In the genomic region with DNA sequence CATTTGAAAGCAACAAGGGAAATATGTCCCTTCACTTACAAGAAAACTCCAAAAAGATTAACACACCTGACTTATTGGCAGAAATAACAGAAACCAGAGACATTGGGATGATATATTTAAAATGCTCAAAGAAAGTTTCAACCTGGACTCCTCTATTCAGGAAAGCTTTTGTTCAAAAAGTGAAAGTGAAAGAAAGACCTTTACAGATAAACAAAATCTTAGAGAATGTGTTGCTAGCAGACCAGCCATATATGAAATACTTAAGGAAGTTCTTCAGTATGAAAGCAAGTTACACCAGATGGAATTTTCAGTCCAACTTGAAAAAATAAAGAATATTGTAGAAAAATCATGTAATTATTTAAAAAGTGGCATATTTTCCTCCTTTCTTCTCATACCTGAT, we compare ENCODE assay signal across 14 cellular contexts.
DNase-seq lines count a peak whose midpoint lies in the region; ATAC-seq and TF ChIP-seq lines count a peak whose summit lies in the region.
"Had no signal": no experiment of that assay in that cellular context is flagged by ENCODE, and none has a peak within 500 bp of the region (broad histone marks: within the 10 kb centered on the region; RNA-seq: fewer than 3 reads in every experiment).

No MANE protein-coding gene starts in this region.

- no peaks in the 10 kb centered on the region for H3K4me1 ChIP-seq in OCI-LY3 (ENCODE audit: low read length)
- H3K4me1 ChIP-seq: heart right ventricle had no signal

- ATAC-seq in GM21576 (IDR thresholded peaks at IDR 0.05; ENCODE audit: unreplicated experiment) (peak; percentile 69), HG02981 (IDR thresholded peaks at IDR 0.05; ENCODE audit: unreplicated experiment) (no peak)
- ATAC-seq: CD8-positive, alpha-beta T cell; heart right ventricle; K562 had no signal

- CTCF ChIA-PET in AG04449 (lab: Yijun Ruan, JAX) = no interaction called here

- DNase-seq in AG04449 (ENCODE audit: low read depth, low spot score) = no peak
- DNase-seq in fibroblast of peridontal ligament (ENCODE audit: extremely low read depth) = peak; percentile 33
- DNase-seq in OCI-M2 (lab: John Stamatoyannopoulos, UW; ENCODE audit: unreplicated experiment) = no peak
- no peak for DNase-seq in GOT3 (lab: John Stamatoyannopoulos, UW)
- no peak for DNase-seq in NCI-H446 (lab: John Stamatoyannopoulos, UW)
- DNase-seq: activated CD4-positive, alpha-beta memory T cell treated with anti-CD3 and anti-CD28 coated beads for 36 hours; CD8-positive, alpha-beta T cell; heart right ventricle; nephron progenitor cell; stimulated activated CD4-positive, alpha-beta T cell treated with anti-CD3 and anti-CD28 coated beads, Interleukin-2, amount 100 ng/mL, for 48 hours had no signal

- TF ChIP-seq CTCF in AG04449 (IDR thresholded peaks at IDR 0.05; ENCODE audit: insufficient read depth, low read length, missing control alignments) (no peak), OCI-LY3 (IDR thresholded peaks at IDR 0.05; ENCODE audit: low read depth, low read length) (no peak)

- H3K79me2 ChIP-seq in OCI-LY3 (ENCODE audit: low read length) = no peaks in the 10 kb centered on the region

- no peak overlapping the region for H3K27ac ChIP-seq in OCI-LY3 (ENCODE audit: low read length)
- H3K27ac ChIP-seq: heart right ventricle had no signal

- H3K36me3 ChIP-seq in OCI-LY3 (replicated peaks; ENCODE audit: low read depth, low read length) = no peaks in the 10 kb centered on the region
- H3K36me3 ChIP-seq: heart right ventricle had no signal

- peak overlapping the region; percentile 25 for H3K4me2 ChIP-seq in OCI-LY3 (ENCODE audit: low read length)

- no peaks in the 10 kb centered on the region for H3K27me3 ChIP-seq in OCI-LY3 (ENCODE audit: low read depth, low read length)
- H3K27me3 ChIP-seq: heart right ventricle had no signal

- H4K20me1 ChIP-seq in OCI-LY3 (ENCODE audit: insufficient read depth, low read length) = no peaks in the 10 kb centered on the region

- POLR2A ChIA-PET in AG04449 (lab: Yijun Ruan, JAX) = no interaction called here

- peak overlapping the region; percentile 47 for H2AFZ ChIP-seq in OCI-LY3 (ENCODE audit: low read depth, low read length)

- H3K9ac ChIP-seq in OCI-LY3 (ENCODE audit: low read length) = no peak overlapping the region

- H3K9me3 ChIP-seq in OCI-LY3 (ENCODE audit: insufficient read depth, low read length) = no peaks in the 10 kb centered on the region

- H3K4me3 ChIP-seq in AG04449 (ENCODE audit: low read depth, low read length) = peak overlapping the region; percentile 13; the same call in 1 of the 2 replicates
- no peak overlapping the region for H3K4me3 ChIP-seq in OCI-LY3 (ENCODE audit: low read length)
- H3K4me3 ChIP-seq: heart right ventricle, K562 had no signal
